In the genomic region with DNA sequence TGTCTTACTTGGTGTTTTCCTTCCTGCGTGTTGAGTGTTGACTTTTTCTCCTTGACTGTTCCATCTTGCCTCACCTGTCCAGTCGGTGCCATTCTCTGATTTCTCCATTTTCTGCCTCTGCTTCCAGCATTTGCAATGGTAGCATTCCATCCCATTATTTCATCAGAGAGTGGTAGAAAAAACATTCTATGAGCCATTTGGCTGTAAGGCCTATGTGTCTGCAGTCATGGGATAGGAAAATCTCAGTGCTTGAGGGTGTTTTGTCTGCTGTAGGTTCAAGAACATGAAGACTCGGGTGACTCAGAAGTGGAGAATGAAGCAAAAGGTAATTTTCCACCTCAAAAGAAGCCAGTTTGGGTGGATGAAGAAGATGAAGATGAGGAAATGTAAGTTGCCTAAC, we compare ENCODE assay signal across 12 cellular contexts. TPM values are rescaled to one million over a fixed set of nuclear protein-coding genes. Genes with fewer than 3 reads are reported as not detected.
DNase-seq lines count a peak whose midpoint lies in the region; ATAC-seq, FAIRE-seq and TF ChIP-seq lines count a peak whose summit lies in the region.
"Had no signal": no experiment of that assay in that cellular context is flagged by ENCODE, and none has a peak within 500 bp of the region (broad histone marks: within the 10 kb centered on the region; RNA-seq: fewer than 3 reads in every experiment).

No MANE protein-coding gene starts in this region.

- no peak for TF ChIP-seq RAD21 in SK-N-SH (IDR thresholded peaks at IDR 0.05; ENCODE audit: low read length)

- H3K36me3 Mint-ChIP-seq in neural crest cell (ENCODE audit: low read depth), result peaks cover 9% of the 10 kb centered on the region

- H3F3A ChIP-seq in SK-N-SH (replicated peaks; ENCODE audit: insufficient read depth), result no peaks in the 10 kb centered on the region
- H3F3A ChIP-seq in Loucy (ENCODE audit: low read depth), result no peaks in the 10 kb centered on the region

- H3K4me1 Mint-ChIP-seq in neural crest cell, result peaks cover 40% of the 10 kb centered on the region

- H3K27ac ChIP-seq in SK-N-SH (ENCODE audit: low read depth in 2 of 2, low read length in 1 of 2), result no peak overlapping the region
- H3K27ac ChIP-seq: 22Rv1 had no signal

- H3K4me3 Mint-ChIP-seq in neural crest cell, result peak overlapping the region; percentile 84

- TF ChIP-seq CTCF in SK-N-SH (IDR thresholded peaks at IDR 0.05) (no peak), Loucy (conservative IDR thresholded peaks at IDR 0.05; ENCODE audit: low read length) (no peak), bronchial epithelial cell (IDR thresholded peaks at IDR 0.05; ENCODE audit: insufficient read depth, low read length, severe bottlenecking) (no peak), neural crest cell (conservative IDR thresholded peaks at IDR 0.05) (no peak)

- 92% methylated on average over 3 of the region's 3 CpGs for WGBS in SK-N-SH (ENCODE audit: low lambda C conversion rate)

- H4K20me1 ChIP-seq in SK-N-SH (ENCODE audit: insufficient read depth) (peaks cover 44% of the 10 kb centered on the region), Loucy (ENCODE audit: insufficient read depth, low read length, poor library complexity, severe bottlenecking) (peaks cover 56% of the 10 kb centered on the region)

- TF ChIP-seq POLR2A in GM12891 (IDR thresholded peaks at IDR 0.05; ENCODE audit: low read depth, low read length), result no peak

- ATAC-seq in SK-N-SH treated with all-trans-retinoic acid at 6 μM for 48 hours (no peak), HG03196 (IDR thresholded peaks at IDR 0.05; ENCODE audit: unreplicated experiment) (no peak)
- ATAC-seq: left lung had no signal

- no peak for FAIRE-seq in bronchial epithelial cell (lab: Jason Lieb, UNC)
- FAIRE-seq in GM12891 (lab: Jason Lieb, UNC), result no peak

- H3K9me3 ChIP-seq in SK-N-SH, result no peaks in the 10 kb centered on the region
- no peaks in the 10 kb centered on the region for H3K9me3 ChIP-seq in Loucy (ENCODE audit: insufficient read depth, low read depth, low read length)
- H3K9me3 ChIP-seq: esophagus squamous epithelium, left lung had no signal

- peaks cover 36 to 59% of the 10 kb centered on the region in 2 experiments for H3K36me3 ChIP-seq in SK-N-SH (replicated peaks in 1 of 2; ENCODE audit: control insufficient read depth in 1 of 2, insufficient read depth in 2 of 2, low read length in 1 of 2)
- peaks cover 22% of the 10 kb centered on the region for H3K36me3 ChIP-seq in Loucy (ENCODE audit: insufficient read depth, low read length)
- H3K36me3 ChIP-seq in bronchial epithelial cell (ENCODE audit: control insufficient read depth, insufficient read depth, low read length), result no peaks in the 10 kb centered on the region

- H2AFZ ChIP-seq in SK-N-SH (ENCODE audit: low read depth), result no peak overlapping the region
- no peak overlapping the region for H2AFZ ChIP-seq in Loucy (ENCODE audit: low read length)

- no peak overlapping the region for H3K4me3 ChIP-seq in SK-N-SH (ENCODE audit: low read depth in 2 of 2, low read length in 1 of 2)
- peak overlapping the region; percentile 54 for H3K4me3 ChIP-seq in Loucy (ENCODE audit: low read length, poor library complexity, severe bottlenecking)
- H3K4me3 ChIP-seq in bronchial epithelial cell (ENCODE audit: low read depth, low read length), result no peak overlapping the region
- H3K4me3 ChIP-seq: esophagus squamous epithelium had no signal

- POLR2A ChIA-PET in SK-N-SH (lab: Yijun Ruan, JAX), result no interaction called here

- DNase-seq in SK-N-SH (no peak), bronchial epithelial cell (ENCODE audit: low read depth) (peak; percentile 19), neural crest cell (ENCODE audit: low read depth, low spot score) (no peak), NCI-H526 treated with DMSO at 0.1 percent for 48 hours (lab: John Stamatoyannopoulos, UW) (no peak), GM12891 (ENCODE audit: insufficient read length, low spot score) (no peak)
- DNase-seq: esophagus squamous epithelium, left lung, NCI-H1092 treated with DMSO at 0.1 percent for 48 hours had no signal

- H3K4me1 ChIP-seq in SK-N-SH (ENCODE audit: control insufficient read depth in 1 of 2, insufficient read depth in 2 of 2, low read depth in 1 of 2, low read length in 1 of 2) (peaks cover 7 to 17% of the 10 kb centered on the region in 2 experiments; a peak in 3 of 4 replicates), Loucy (ENCODE audit: insufficient read depth, low read length, poor library complexity, severe bottlenecking) (peaks cover 52% of the 10 kb centered on the region)

- no peaks in the 10 kb centered on the region for H3K9me2 ChIP-seq in SK-N-SH
- H3K9me2 ChIP-seq in Loucy (replicated peaks; ENCODE audit: low read depth, low read length), result no peaks in the 10 kb centered on the region

- H3K9ac ChIP-seq in SK-N-SH (no peak overlapping the region), Loucy (ENCODE audit: low read depth, low read length, poor library complexity, severe bottlenecking) (peak overlapping the region; percentile 46)

- H3K9me3 Mint-ChIP-seq in neural crest cell, result no peaks in the 10 kb centered on the region

- no peaks in the 10 kb centered on the region for H3K27me3 Mint-ChIP-seq in neural crest cell (ENCODE audit: low read depth)

- H3K4me2 ChIP-seq in SK-N-SH (peak overlapping the region; percentile 2; the same call in 1 of the 2 replicates), Loucy (ENCODE audit: low read depth, low read length, poor library complexity, severe bottlenecking) (peak overlapping the region; percentile 94)

- H3K79me2 ChIP-seq in SK-N-SH (ENCODE audit: insufficient read depth) (peaks cover 94% of the 10 kb centered on the region), Loucy (ENCODE audit: insufficient read depth, low read length) (peaks cover 89% of the 10 kb centered on the region)

- no peaks in the 10 kb centered on the region for H3K27me3 ChIP-seq in SK-N-SH (ENCODE audit: insufficient read depth)
- no peaks in the 10 kb centered on the region for H3K27me3 ChIP-seq in Loucy (ENCODE audit: insufficient read depth, low read length, poor library complexity, severe bottlenecking)
- no peaks in the 10 kb centered on the region for H3K27me3 ChIP-seq in bronchial epithelial cell (ENCODE audit: control insufficient read depth, insufficient read depth, low read length)
- H3K27me3 ChIP-seq: esophagus squamous epithelium, left lung had no signal

- no peak for TF ChIP-seq EP300 in SK-N-SH (IDR thresholded peaks at IDR 0.05; ENCODE audit: borderline replicate concordance in 1 of 2, low read depth in 1 of 2, low read length in 1 of 2)

- peak overlapping the region; percentile 51 for H3K27ac Mint-ChIP-seq in neural crest cell (ENCODE audit: unreplicated experiment)

- CTCF ChIA-PET in SK-N-SH (lab: Yijun Ruan, JAX), result no interaction called here

TF ChIP-seq in SK-N-SH, 30 proteins besides CTCF, POLR2A, EP300 and RAD21 (continues in another document):
- TF ChIP-seq MEF2A (IDR thresholded peaks at IDR 0.05; ENCODE audit: borderline replicate concordance, low read depth), result no peak
- no peak for TF ChIP-seq ELF1 (IDR thresholded peaks at IDR 0.05)

TF ChIP-seq in SK-N-SH treated with all-trans-retinoic acid at 6 μM for 48 hours, 23 proteins besides CTCF, POLR2A, EP300 and RAD21 (continues in another document):
- no peak for TF ChIP-seq GLIS3 (CRISPR knock-in tag; IDR thresholded peaks at IDR 0.05)
- no peak for TF ChIP-seq CSRNP3 (CRISPR knock-in tag; IDR thresholded peaks at IDR 0.05)
- TF ChIP-seq ESRRG (CRISPR knock-in tag; IDR thresholded peaks at IDR 0.05), result no peak
- no peak for TF ChIP-seq BACH2 (CRISPR knock-in tag; IDR thresholded peaks at IDR 0.05; ENCODE audit: borderline replicate concordance)
- TF ChIP-seq PPARA (CRISPR knock-in tag; IDR thresholded peaks at IDR 0.05; ENCODE audit: borderline replicate concordance), result no peak

TF ChIP-seq in GM12891, 5 proteins besides CTCF, POLR2A, EP300 and RAD21:
- TF ChIP-seq SPI1 (IDR thresholded peaks at IDR 0.05; ENCODE audit: low read depth, low read length) (no peak), POLR2AphosphoS5 (IDR thresholded peaks at IDR 0.05; ENCODE audit: low read depth, low read length) (no peak), TAF1 (IDR thresholded peaks at IDR 0.05; ENCODE audit: low read depth, low read length) (no peak), PAX5 (IDR thresholded peaks at IDR 0.05; ENCODE audit: insufficient read depth, low read length, severe bottlenecking) (no peak), POU2F2 (IDR thresholded peaks at IDR 0.05; ENCODE audit: low read depth, low read length) (no peak)

RNA-seq across cellular contexts. Expression of gene UTP18, which starts 2.7 kb away (rescaled TPM):
- polyA plus RNA-seq in SK-N-SH (2012; rRNA removed), result 28.4 and 32.1 TPM in 2 replicates
- polyA plus RNA-seq in SK-N-SH (2012; cell fraction: cytosol; rRNA removed), result 47.1 and 55.7 TPM in 2 replicates
- 22.8 and 29.5 TPM in 2 replicates for polyA plus RNA-seq in SK-N-SH (2012; cell fraction: nucleus; rRNA removed)
- total RNA-seq in bronchial epithelial cell, result 31.9 and 42.1 TPM in 2 replicates
- total RNA-seq in neural crest cell, result 52.4 and 59.6 TPM in 2 replicates
- polyA plus RNA-seq in GM12891 (2012; ENCODE audit: low read depth, missing spikeins), result 38.7 TPM

RNA-seq across cellular contexts. Expression of gene MBTD1, which starts 3.2 kb away (rescaled TPM):
- polyA plus RNA-seq in SK-N-SH (2012; rRNA removed), result 4.6 and 6.9 TPM in 2 replicates
- polyA plus RNA-seq in SK-N-SH (2012; cell fraction: cytosol; rRNA removed), result 6.0 and 7.0 TPM in 2 replicates
- 9.7 and 20.6 TPM in 2 replicates for polyA plus RNA-seq in SK-N-SH (2012; cell fraction: nucleus; rRNA removed)
- total RNA-seq in bronchial epithelial cell (9.1 and 10.5 TPM in 2 replicates), neural crest cell (32.9 and 36.8 TPM in 2 replicates)
- 4.4 TPM for polyA plus RNA-seq in GM12891 (2012; ENCODE audit: low read depth, missing spikeins)
